Comparison of ENCODE assay signal across 8 cellular contexts in genomic region chr4:89305712-89306437, GRCh38. TPM values are rescaled to one million over a fixed set of nuclear protein-coding genes. Genes with fewer than 3 reads are reported as not detected.
DNase-seq lines count a peak whose midpoint lies in the region; ATAC-seq, FAIRE-seq and TF ChIP-seq lines count a peak whose summit lies in the region.

No MANE protein-coding gene starts in this region.

- peaks cover 59% of the 10 kb centered on the region for H3K4me1 Mint-ChIP-seq in activated CD4-positive, alpha-beta T cell treated with anti-CD3 and anti-CD28 coated beads, Interleukin-2, amount 10 ng/mL, durations not matched to agents 24 days and 14 days
- peaks cover 65% of the 10 kb centered on the region for H3K4me1 Mint-ChIP-seq in activated CD8-positive, alpha-beta T cell treated with anti-CD3 and anti-CD28 coated beads for 36 hours (ENCODE audit: low read depth)
- peaks cover 42% of the 10 kb centered on the region for H3K4me1 Mint-ChIP-seq in glutamatergic neuron (ENCODE audit: low read depth, unreplicated experiment)
- H3K4me1 Mint-ChIP-seq in stimulated activated naive CD8-positive, alpha-beta T cell treated with anti-CD3 and anti-CD28 coated beads, Interleukin-15, Interleukin-2, amounts not matched to agents 100 ng/mL and 50 ng/mL, for 24 hours (ENCODE audit: low read depth): peaks cover 62% of the 10 kb centered on the region

- no peaks in the 10 kb centered on the region for H3K9me3 Mint-ChIP-seq in activated CD4-positive, alpha-beta T cell treated with anti-CD3 and anti-CD28 coated beads, Interleukin-2, amount 10 ng/mL, durations not matched to agents 24 days and 14 days
- H3K9me3 Mint-ChIP-seq in activated CD8-positive, alpha-beta T cell treated with anti-CD3 and anti-CD28 coated beads for 36 hours: no peaks in the 10 kb centered on the region
- H3K9me3 Mint-ChIP-seq in glutamatergic neuron (ENCODE audit: unreplicated experiment): peaks cover 27% of the 10 kb centered on the region
- no peaks in the 10 kb centered on the region for H3K9me3 Mint-ChIP-seq in stimulated activated naive CD8-positive, alpha-beta T cell treated with anti-CD3 and anti-CD28 coated beads, Interleukin-15, Interleukin-2, amounts not matched to agents 100 ng/mL and 50 ng/mL, for 24 hours

- CTCF ChIA-PET in activated CD8-positive, alpha-beta T cell treated with anti-CD3 and anti-CD28 coated beads for 36 hours (lab: Charles Lee): interaction anchor here (0.8 to 1.5 kb wide), 3 partner anchors 12 to 50 kb away, joined by 3 read pairs; no protein-coding TSS in a partner anchor

- no peak for FAIRE-seq in urothelium cell line (lab: Jason Lieb, UNC)

- no peak for TF ChIP-seq CTCF in activated CD8-positive, alpha-beta T cell treated with anti-CD3 and anti-CD28 coated beads for 36 hours (IDR thresholded peaks at IDR 0.05)
- no peak for TF ChIP-seq CTCF in glutamatergic neuron (IDR thresholded peaks at IDR 0.05; ENCODE audit: partially characterized antibody, unreplicated experiment)

- no peak for DNase-seq in activated CD4-positive, alpha-beta T cell treated with anti-CD3 and anti-CD28 coated beads, Interleukin-2, amount 10 ng/mL, durations not matched to agents 24 days and 14 days
- no peak for DNase-seq in activated CD4-positive, alpha-beta T cell treated with anti-CD3 and anti-CD28 coated beads, Interleukin-2, amount 50 U/mL, for 48 hours
- peak; percentile 51 for DNase-seq in activated CD8-positive, alpha-beta T cell treated with anti-CD3 and anti-CD28 coated beads for 36 hours
- DNase-seq in glutamatergic neuron (no peak), urothelium cell line (ENCODE audit: low spot score) (no peak), cerebellar cortex (ENCODE audit: low spot score) (no peak)
- no peak for DNase-seq in effector CD4-positive, alpha-beta T cell

- no peaks in the 10 kb centered on the region for H3K27me3 Mint-ChIP-seq in activated CD4-positive, alpha-beta T cell treated with anti-CD3 and anti-CD28 coated beads, Interleukin-2, amount 10 ng/mL, durations not matched to agents 24 days and 14 days
- no peaks in the 10 kb centered on the region for H3K27me3 Mint-ChIP-seq in activated CD8-positive, alpha-beta T cell treated with anti-CD3 and anti-CD28 coated beads for 36 hours
- H3K27me3 Mint-ChIP-seq in glutamatergic neuron (ENCODE audit: unreplicated experiment): peaks cover 20% of the 10 kb centered on the region
- H3K27me3 Mint-ChIP-seq in stimulated activated naive CD8-positive, alpha-beta T cell treated with anti-CD3 and anti-CD28 coated beads, Interleukin-15, Interleukin-2, amounts not matched to agents 100 ng/mL and 50 ng/mL, for 24 hours: no peaks in the 10 kb centered on the region

- POLR2A ChIA-PET in activated CD8-positive, alpha-beta T cell treated with anti-CD3 and anti-CD28 coated beads for 36 hours (lab: Charles Lee): interaction anchor here (0.6 to 2.9 kb wide), 3 partner anchors 11 to 36 kb away, joined by 3 to 15 read pairs (median 3); no protein-coding TSS in a partner anchor

- intact Hi-C loops in activated CD4-positive, alpha-beta T cell treated with anti-CD3 and anti-CD28 coated beads, Interleukin-2, amount 10 ng/mL, durations not matched to agents 24 days and 14 days (cut with micrococcal nuclease): loop anchor here (5.0 kb wide), 1 partner anchor 61 kb away; no protein-coding TSS in a partner anchor
- intact Hi-C loops in activated CD8-positive, alpha-beta T cell treated with anti-CD3 and anti-CD28 coated beads for 36 hours (cut with micrococcal nuclease): loop anchor here (5.0 kb wide), 1 partner anchor 79 kb away; no protein-coding TSS in a partner anchor

- peak overlapping the region; percentile 89 for H3K4me3 Mint-ChIP-seq in activated CD4-positive, alpha-beta T cell treated with anti-CD3 and anti-CD28 coated beads, Interleukin-2, amount 10 ng/mL, durations not matched to agents 24 days and 14 days
- peak overlapping the region; percentile 87 for H3K4me3 Mint-ChIP-seq in activated CD8-positive, alpha-beta T cell treated with anti-CD3 and anti-CD28 coated beads for 36 hours
- H3K4me3 Mint-ChIP-seq in glutamatergic neuron (ENCODE audit: unreplicated experiment): peak overlapping the region; percentile 98
- H3K4me3 Mint-ChIP-seq in stimulated activated naive CD8-positive, alpha-beta T cell treated with anti-CD3 and anti-CD28 coated beads, Interleukin-15, Interleukin-2, amounts not matched to agents 100 ng/mL and 50 ng/mL, for 24 hours: peak overlapping the region; percentile 84

- ATAC-seq in activated CD8-positive, alpha-beta T cell treated with anti-CD3 and anti-CD28 coated beads for 36 hours: peak; percentile 25

- peaks cover 23% of the 10 kb centered on the region for H3K36me3 Mint-ChIP-seq in activated CD4-positive, alpha-beta T cell treated with anti-CD3 and anti-CD28 coated beads, Interleukin-2, amount 10 ng/mL, durations not matched to agents 24 days and 14 days (ENCODE audit: low read depth)
- H3K36me3 Mint-ChIP-seq in activated CD8-positive, alpha-beta T cell treated with anti-CD3 and anti-CD28 coated beads for 36 hours (ENCODE audit: low read depth): peaks cover 9% of the 10 kb centered on the region
- H3K36me3 Mint-ChIP-seq in glutamatergic neuron (ENCODE audit: unreplicated experiment): peaks cover 5% of the 10 kb centered on the region
- H3K36me3 Mint-ChIP-seq in stimulated activated naive CD8-positive, alpha-beta T cell treated with anti-CD3 and anti-CD28 coated beads, Interleukin-15, Interleukin-2, amounts not matched to agents 100 ng/mL and 50 ng/mL, for 24 hours (ENCODE audit: low read depth): no peaks in the 10 kb centered on the region

- peak overlapping the region; percentile 95 for H3K27ac Mint-ChIP-seq in activated CD4-positive, alpha-beta T cell treated with anti-CD3 and anti-CD28 coated beads, Interleukin-2, amount 10 ng/mL, durations not matched to agents 24 days and 14 days
- H3K27ac Mint-ChIP-seq in activated CD8-positive, alpha-beta T cell treated with anti-CD3 and anti-CD28 coated beads for 36 hours: peak overlapping the region; percentile 89
- peak overlapping the region; percentile 94 for H3K27ac Mint-ChIP-seq in glutamatergic neuron (ENCODE audit: unreplicated experiment)
- H3K27ac Mint-ChIP-seq in stimulated activated naive CD8-positive, alpha-beta T cell treated with anti-CD3 and anti-CD28 coated beads, Interleukin-15, Interleukin-2, amounts not matched to agents 100 ng/mL and 50 ng/mL, for 24 hours: peak overlapping the region; percentile 72

RNA-seq across cellular contexts. Expression of gene GPRIN3, which starts 1.7 kb away (rescaled TPM):
- total RNA-seq in activated CD4-positive, alpha-beta T cell treated with anti-CD3 and anti-CD28 coated beads, Interleukin-2, amount 10 ng/mL, durations not matched to agents 24 days and 14 days: 26.2 and 26.8 TPM in 2 replicates
- 10 to 100 TPM; 10.6 to 11.8 TPM for total RNA-seq in activated CD8-positive, alpha-beta T cell treated with anti-CD3 and anti-CD28 coated beads for 36 hours
- 94.3 TPM for total RNA-seq in glutamatergic neuron (ENCODE audit: unreplicated experiment)
